Comparison of ENCODE assay signal across 1 cellular context in genomic region chr10:50577681-50578350, GRCh38.
TF ChIP-seq lines count a peak whose summit lies in the region.

No MANE protein-coding gene starts in this region.

TF ChIP-seq in H1, 55 proteins besides CTCF, POLR2A, EP300 and RAD21 (continued from another document):
- TF ChIP-seq GTF2F1 (IDR thresholded peaks at IDR 0.05; ENCODE audit: borderline replicate concordance, low read depth, low read length), result no peak
- TF ChIP-seq CREB1 (IDR thresholded peaks at IDR 0.05), result no peak
- TF ChIP-seq SRF (IDR thresholded peaks at IDR 0.05; ENCODE audit: low read depth, low read length), result no peak
- TF ChIP-seq EZH2 (IDR thresholded peaks at IDR 0.05; ENCODE audit: low read depth, low read length, severe bottlenecking), result no peak
- TF ChIP-seq TEAD4 (IDR thresholded peaks at IDR 0.05; ENCODE audit: low read depth, low read length), result no peak
- no peak for TF ChIP-seq FOSL1 (IDR thresholded peaks at IDR 0.05; ENCODE audit: insufficient read depth, low read depth, low read length)
